Comparison of ENCODE assay signal across 13 cellular contexts in genomic region chr1:27359822-27360158, GRCh38. TPM values are rescaled to one million over a fixed set of nuclear protein-coding genes. Genes with fewer than 3 reads are reported as not detected.
DNase-seq lines count a peak whose midpoint lies in the region; ATAC-seq, FAIRE-seq and TF ChIP-seq lines count a peak whose summit lies in the region.
"Had no signal": no experiment of that assay in that cellular context is flagged by ENCODE, and none has a peak within 500 bp of the region (broad histone marks: within the 10 kb centered on the region; RNA-seq: fewer than 3 reads in every experiment).

No MANE protein-coding gene starts in this region.

- H4K20me1 ChIP-seq in H9 (ENCODE audit: control insufficient read depth, insufficient read depth, insufficient read length) = peaks cover 4% of the 10 kb centered on the region
- no peaks in the 10 kb centered on the region for H4K20me1 ChIP-seq in GM12878 (ENCODE audit: control insufficient read depth, insufficient read depth)

- no peaks in the 10 kb centered on the region for H3K36me3 ChIP-seq in CD4-positive, CD25-positive, alpha-beta regulatory T cell (ENCODE audit: control insufficient read depth, insufficient read depth, low read length)
- no peaks in the 10 kb centered on the region for H3K36me3 ChIP-seq in GM12878 (ENCODE audit: control insufficient read depth in 2 of 2, insufficient read depth in 2 of 2, low read length in 1 of 2)

- peaks cover 0 to 70% (median 25%) of the 10 kb centered on the region in 4 donors for H3K4me1 Mint-ChIP-seq in CD4-positive, CD25-positive, alpha-beta regulatory T cell
- H3K4me1 Mint-ChIP-seq in H9 (peaks cover 16 to 32% of the 10 kb centered on the region in 2 experiments), naive B cell (peaks cover 43 to 63% (median 56%) of the 10 kb centered on the region in 3 donors)

- no peak overlapping the region for H2AFZ ChIP-seq in H9 (ENCODE audit: low read length)
- H2AFZ ChIP-seq in GM12878 (ENCODE audit: control insufficient read depth, low read depth, low read length) = peak overlapping the region; percentile 72; the same call in 1 of the 2 replicates

- no peak for TF ChIP-seq POLR2A in GM12878 (IDR thresholded peaks at IDR 0.05; ENCODE audit: low read depth, low read length)

- H2BK120ac ChIP-seq in H9 (ENCODE audit: low read depth, low read length, poor library complexity, severe bottlenecking) = no peak overlapping the region

- H3K4ac ChIP-seq in H9 (ENCODE audit: low read depth, low read length) = no peak overlapping the region

- ATAC-seq in CD4-positive, CD25-positive, alpha-beta regulatory T cell (ENCODE audit: low read depth in 2 of 2) = no peak
- peak; percentile 22 for ATAC-seq in GM12878
- ATAC-seq in naive B cell (ENCODE audit: low read depth in 2 of 2) = peak in 1 of 2 donors; percentile 15
- no peak for ATAC-seq in GM21619 (IDR thresholded peaks at IDR 0.05; ENCODE audit: unreplicated experiment)
- ATAC-seq in GM19397 (IDR thresholded peaks at IDR 0.05; ENCODE audit: unreplicated experiment) = no peak
- ATAC-seq: HCT116 had no signal

- CTCF ChIA-PET in GM12878 (lab: Yijun Ruan, JAX) = interaction anchor here (0.6 to 8.7 kb wide), 7 partner anchors 11 to 635 kb away, joined by 3 to 126 read pairs (median 4); partner anchors contain the start of genes AHDC1, CD164L2 and GPR3

- H3K4me3 ChIP-seq in CD4-positive, CD25-positive, alpha-beta regulatory T cell (ENCODE audit: low read depth, low read length) = peak overlapping the region; percentile 61
- peak overlapping the region; percentile 57; the same call in 1 of the 2 replicates for H3K4me3 ChIP-seq in GM12878

- peaks cover 47% of the 10 kb centered on the region for H3K4me1 ChIP-seq in CD4-positive, CD25-positive, alpha-beta regulatory T cell (ENCODE audit: control insufficient read depth, insufficient read depth, low read length, poor library complexity, severe bottlenecking)
- peaks cover 3% of the 10 kb centered on the region; the same call in 1 of the 2 replicates for H3K4me1 ChIP-seq in H9 (ENCODE audit: insufficient read depth, low read length)
- peaks cover 13% of the 10 kb centered on the region for H3K4me1 ChIP-seq in GM12878 (ENCODE audit: control insufficient read depth, insufficient read depth, low read length)

- no CpG with 5 or more reads among the region's 9 CpGs for WGBS in H9 (ENCODE audit: extremely low coverage, insufficient read length, low lambda C conversion rate)
- WGBS in GM12878 (ENCODE audit: insufficient coverage, insufficient replicate concordance, low lambda C conversion rate, missing lambda C conversion rate) = 31% methylated on average over 9 of the region's 9 CpGs

- intact Hi-C loops in GM12878 (cut with micrococcal nuclease; ENCODE audit: unreplicated experiment) = no loop called here

- H3K79me1 ChIP-seq in H9 (ENCODE audit: insufficient read depth, low read depth, low read length, poor library complexity, severe bottlenecking) = no peaks in the 10 kb centered on the region

- H3K27me3 ChIP-seq in CD4-positive, CD25-positive, alpha-beta regulatory T cell (ENCODE audit: control insufficient read depth, insufficient read depth, low read length) = no peaks in the 10 kb centered on the region
- H3K27me3 ChIP-seq in H9 (ENCODE audit: insufficient read depth, low read length) (peaks cover 19% of the 10 kb centered on the region; the same call in 1 of the 2 replicates), GM12878 (replicated peaks in 1 of 2; ENCODE audit: control insufficient read depth in 2 of 2, insufficient read depth in 2 of 2, low read length in 1 of 2) (no peaks in the 10 kb centered on the region; a peak in 1 of 4 replicates)
- H3K27me3 ChIP-seq: right lobe of liver had no signal

- in situ Hi-C loops in GM12878 (cut with MboI) = no loop called here

- RAD21 ChIA-PET in GM12878 (lab: Charles Lee; ENCODE audit: unreplicated experiment) = interaction anchor here (1.0 to 1.1 kb wide), 2 partner anchors 28 to 35 kb away, joined by 4 to 6 read pairs; no protein-coding TSS in a partner anchor

- no peak overlapping the region for H2BK20ac ChIP-seq in H9 (ENCODE audit: low read depth, low read length, poor library complexity, severe bottlenecking)

- peaks cover 13% of the 10 kb centered on the region for H3K23me2 ChIP-seq in H9 (ENCODE audit: insufficient read length, low read depth, low read length, poor library complexity, severe bottlenecking)

- H3K27ac ChIP-seq in CD4-positive, CD25-positive, alpha-beta regulatory T cell (ENCODE audit: insufficient read depth, low read length, poor library complexity, severe bottlenecking) = no peak overlapping the region
- H3K27ac ChIP-seq in H9 (ENCODE audit: insufficient read length, low read depth, low read length) (no peak overlapping the region), GM12878 (ENCODE audit: control insufficient read depth, insufficient read depth) (no peak overlapping the region)
- H3K27ac ChIP-seq: right lobe of liver had no signal

- H3K9me3 ChIP-seq in CD4-positive, CD25-positive, alpha-beta regulatory T cell (ENCODE audit: control insufficient read depth in 2 of 2, low read length in 2 of 2) = no peaks in the 10 kb centered on the region
- H3K9me3 ChIP-seq in H9 (ENCODE audit: control insufficient read depth, low read depth, low read length) = no peaks in the 10 kb centered on the region
- no peaks in the 10 kb centered on the region for H3K9me3 ChIP-seq in GM12878 (replicated peaks; ENCODE audit: control insufficient read depth, insufficient read depth, low read length)
- H3K9me3 ChIP-seq: right lobe of liver had no signal

- peaks cover 4% of the 10 kb centered on the region for H3K27me3 Mint-ChIP-seq in CD4-positive, CD25-positive, alpha-beta regulatory T cell
- H3K27me3 Mint-ChIP-seq in H9 (ENCODE audit: low read depth) (peaks cover 64% of the 10 kb centered on the region), naive B cell (no peaks in the 10 kb centered on the region)

- SMC1A ChIA-PET in GM12878 (lab: Charles Lee; ENCODE audit: uncharacterized antibody, unreplicated experiment) = no interaction called here

- no peak overlapping the region for H3T11ph ChIP-seq in H9 (ENCODE audit: low read length)

- no peak for TF ChIP-seq CTCF in H9 (conservative IDR thresholded peaks at IDR 0.05)
- no peak for TF ChIP-seq CTCF in GM12878 (IDR thresholded peaks at IDR 0.05 in 2 of 3, conservative IDR thresholded peaks at IDR 0.05 in 1 of 3; ENCODE audit: control insufficient read depth in 2 of 3, extremely low read depth in 1 of 3, insufficient read depth in 1 of 3, low read depth in 3 of 3, low read length in 3 of 3)

- no peak for TF ChIP-seq RAD21 in GM12878 (IDR thresholded peaks at IDR 0.05; ENCODE audit: insufficient read depth, low read depth, low read length)

- H3K36me3 Mint-ChIP-seq in CD4-positive, CD25-positive, alpha-beta regulatory T cell = no peaks in the 10 kb centered on the region
- peaks cover 0 to 13% (median 3%) of the 10 kb centered on the region in 3 experiments; a peak in 4 of 7 replicates for H3K36me3 Mint-ChIP-seq in H9 (ENCODE audit: insufficient read depth in 1 of 3, low read depth in 3 of 3)
- H3K36me3 Mint-ChIP-seq in naive B cell = no peaks in the 10 kb centered on the region

- H2BK15ac ChIP-seq in H9 (ENCODE audit: low read depth, low read length) = no peak overlapping the region

- no peak overlapping the region for H3K23ac ChIP-seq in H9 (ENCODE audit: insufficient read length, low read depth, low read length)

- H3K18ac ChIP-seq in H9 (ENCODE audit: insufficient read length, low read depth, low read length) = no peak overlapping the region

- H3K14ac ChIP-seq in H9 (ENCODE audit: insufficient read depth, low read length) = 0 out of 2 replicates have a peak overlapping the region, but pooled peaks have one; percentile 11

- no peak overlapping the region for H4K91ac ChIP-seq in H9 (ENCODE audit: insufficient read length, low read depth, low read length)

- no peak overlapping the region for H3K9ac ChIP-seq in H9 (ENCODE audit: extremely low read depth, insufficient read length, low read length)
- no peak overlapping the region for H3K9ac ChIP-seq in GM12878 (ENCODE audit: control insufficient read depth, insufficient read depth, low read length)

- POLR2A ChIA-PET in GM12878 (lab: Charles Lee) = no interaction called here

- H2BK5ac ChIP-seq in H9 (ENCODE audit: insufficient read length, low read length) = no peak overlapping the region

- no peak for DNase-seq in CD4-positive, CD25-positive, alpha-beta regulatory T cell
- DNase-seq in H9 (no peak), GM12878 (ENCODE audit: low read depth, low spot score) (no peak), naive B cell (no peak), OCI-M2 (lab: John Stamatoyannopoulos, UW; ENCODE audit: unreplicated experiment) (no peak), RKO (ENCODE audit: low spot score) (no peak)
- DNase-seq: NCI-H2171, right lobe of liver had no signal

- peak overlapping the region; percentile 84 for H3K4me2 ChIP-seq in H9 (ENCODE audit: insufficient read depth, insufficient read length, low read length)
- peak overlapping the region; percentile 98 for H3K4me2 ChIP-seq in GM12878 (ENCODE audit: control insufficient read depth, insufficient read depth)

- H3K79me2 ChIP-seq in H9 (ENCODE audit: insufficient read depth, low read length) = no peaks in the 10 kb centered on the region
- no peaks in the 10 kb centered on the region for H3K79me2 ChIP-seq in GM12878 (ENCODE audit: control insufficient read depth, insufficient read depth, low read length)

- H4K5ac ChIP-seq in H9 (ENCODE audit: insufficient read length, low read depth, low read length) = no peak overlapping the region

- H3K56ac ChIP-seq in H9 (ENCODE audit: insufficient read length, low read depth, low read length) = no peak overlapping the region

- no peaks in the 10 kb centered on the region for H3K9me3 Mint-ChIP-seq in CD4-positive, CD25-positive, alpha-beta regulatory T cell
- no peaks in the 10 kb centered on the region; a peak in 1 of 5 replicates for H3K9me3 Mint-ChIP-seq in H9
- no peaks in the 10 kb centered on the region for H3K9me3 Mint-ChIP-seq in naive B cell

- no peak overlapping the region for H2BK12ac ChIP-seq in H9 (ENCODE audit: insufficient read length, low read depth, low read length)

- H2AK5ac ChIP-seq in H9 (ENCODE audit: insufficient read length, low read length) = no peak overlapping the region

- no peak for TF ChIP-seq EP300 in GM12878 (IDR thresholded peaks at IDR 0.05; ENCODE audit: borderline replicate concordance in 1 of 2, control insufficient read depth in 1 of 2, low read depth in 2 of 2, low read length in 2 of 2)

- peak overlapping the region; percentile 59 to 91 (median 82) for H3K4me3 Mint-ChIP-seq in CD4-positive, CD25-positive, alpha-beta regulatory T cell
- H3K4me3 Mint-ChIP-seq in H9 (peak overlapping the region; percentile 70 to 81), naive B cell (peak overlapping the region; percentile 77 to 93 (median 82))

- BruUV-seq in GM12878 (replicated peaks; lab: Mats Ljungman, UMichigan) = no TSS peak

- peak; percentile 66 for FAIRE-seq in GM12878 (lab: Jason Lieb, UNC)
- FAIRE-seq: urothelium cell line had no signal

- H4K8ac ChIP-seq in H9 (replicated peaks; ENCODE audit: insufficient read length, low read depth, low read length) = no peak overlapping the region

- peak overlapping the region in 2 of 3 donors; percentile 61 to 96 for H3K27ac Mint-ChIP-seq in CD4-positive, CD25-positive, alpha-beta regulatory T cell
- H3K27ac Mint-ChIP-seq in H9 (no peak overlapping the region; a peak in 1 of 7 replicates), naive B cell (peak overlapping the region in 1 of 6 donors; percentile 72)

RNA-seq across cellular contexts. Expression of gene MAP3K6, which starts 7.0 kb away (rescaled TPM):
- total RNA-seq in CD4-positive, CD25-positive, alpha-beta regulatory T cell = 4.5 TPM
- polyA plus RNA-seq in CD4-positive, CD25-positive, alpha-beta regulatory T cell = 1 to 10 TPM; 3.8 to 8.3 (median 6.2) TPM
- 7.0 and 7.7 TPM in 2 replicates for total RNA-seq in H9 (2021)
- total RNA-seq in GM12878 (2013; cell fraction: nucleolus; rRNA removed) = 3.9 and 6.4 TPM in 2 replicates
- 1.5 and 3.4 TPM in 2 replicates for total RNA-seq in GM12878 (2014; rRNA removed)
- 0.31 and 0.83 TPM in 2 replicates for total RNA-seq in GM12878 (2014; rRNA removed; fragmentation: Illumina TruSeq; extraction: Trizol)
- total RNA-seq in GM12878 (2021) = 1.6 and 2.5 TPM in 2 replicates
- polyA plus RNA-seq in GM12878 (2011; ENCODE audit: low read depth) = 0.71 TPM
- 0.69 and 1.2 TPM in 2 replicates for polyA plus RNA-seq in GM12878 (2011; rRNA removed)
- polyA plus RNA-seq in GM12878 (2011; cell fraction: cytosol; rRNA removed) = 1.5 and 2.2 TPM in 2 replicates
- polyA plus RNA-seq in GM12878 (2011; cell fraction: nucleus; rRNA removed) = 9.2 and 13.9 TPM in 2 replicates
- polyA plus RNA-seq in GM12878 (2012) = 2.2 and 2.3 TPM in 2 replicates
- polyA plus RNA-seq in GM12878 (2014; fragmentation: Illumina TruSeq; extraction: Trizol) = 0.03 and 0.37 TPM in 2 replicates
- polyA plus RNA-seq in GM12878 (2014; fragmentation: Nextera tagmentation; extraction: Ambion mirVana) = under 1 TPM in 1 of 2 experiments, not detected in 1; 0.15 TPM
- polyA plus RNA-seq in GM12878 (2014; rRNA removed) = 0.60 and 1.6 TPM in 2 replicates
- 1 to 10 TPM; 1.3 to 1.5 TPM for polyA plus RNA-seq in GM12878 (2016; fragmentation: Nextera tagmentation; extraction: Ambion mirVana)
- 0.59 and 0.67 TPM in 2 replicates for polyA minus RNA-seq in GM12878 (2011; rRNA and poly(A)+ RNA removed)
- polyA minus RNA-seq in GM12878 (2011; cell fraction: cytosol; rRNA and poly(A)+ RNA removed) = 0.40 and 2.0 TPM in 2 replicates
- polyA minus RNA-seq in GM12878 (2011; cell fraction: nucleus; rRNA and poly(A)+ RNA removed) = 2.2 and 2.9 TPM in 2 replicates
- polyA plus RNA-seq in naive B cell (ENCODE audit: low read depth in 6 of 6) = 1 to 10 TPM in 4 of 6 donors, under 1 TPM in 1, not detected in 1; 0.80 to 2.7 (median 2.0) TPM

RNA-seq across cellular contexts. Expression of gene FCN3, which starts 14.8 kb away (rescaled TPM):
- not detected for total RNA-seq in CD4-positive, CD25-positive, alpha-beta regulatory T cell
- not detected for polyA plus RNA-seq in CD4-positive, CD25-positive, alpha-beta regulatory T cell
- total RNA-seq in H9 (2021) (0.22 TPM in 2 replicates), GM12878 (2014; rRNA removed) (not detected in 2 replicates), GM12878 (2014; rRNA removed; fragmentation: Illumina TruSeq; extraction: Trizol) (not detected in 2 replicates), GM12878 (2021) (0.28 and 0.32 TPM in 2 replicates)
- not detected in 2 replicates for total RNA-seq in GM12878 (2013; cell fraction: nucleolus; rRNA removed)
- polyA plus RNA-seq in GM12878 (2011; ENCODE audit: low read depth) = not detected
- polyA plus RNA-seq in GM12878 (2011; rRNA removed) (not detected in 2 replicates), GM12878 (2014; fragmentation: Illumina TruSeq; extraction: Trizol) (not detected in 2 replicates), GM12878 (2014; fragmentation: Nextera tagmentation; extraction: Ambion mirVana) (not detected), GM12878 (2014; rRNA removed) (not detected in 2 replicates), GM12878 (2016; fragmentation: Nextera tagmentation; extraction: Ambion mirVana) (not detected), naive B cell (ENCODE audit: low read depth in 6 of 6) (not detected)
- not detected in 2 replicates for polyA plus RNA-seq in GM12878 (2011; cell fraction: cytosol; rRNA removed)
- 0.12 TPM in 1 of 2 replicates, not detected in the other for polyA plus RNA-seq in GM12878 (2011; cell fraction: nucleus; rRNA removed)
- polyA plus RNA-seq in GM12878 (2012) = not detected in 2 replicates
- not detected in 2 replicates for polyA minus RNA-seq in GM12878 (2011; rRNA and poly(A)+ RNA removed)
- polyA minus RNA-seq in GM12878 (2011; cell fraction: cytosol; rRNA and poly(A)+ RNA removed) = not detected in 2 replicates
- not detected in 2 replicates for polyA minus RNA-seq in GM12878 (2011; cell fraction: nucleus; rRNA and poly(A)+ RNA removed)
- total RNA-seq: dermis microvascular lymphatic vessel endothelial cell had no signal

RNA-seq across cellular contexts. Expression of gene SYTL1, which starts 18.0 kb away (rescaled TPM):
- total RNA-seq in CD4-positive, CD25-positive, alpha-beta regulatory T cell = 191 TPM
- polyA plus RNA-seq in CD4-positive, CD25-positive, alpha-beta regulatory T cell = 100 to 1,000 TPM in 3 of 4 donors, 10 to 100 TPM in 1; 91.0 to 138 (median 120) TPM
- total RNA-seq in H9 (2021) = 12.0 and 13.0 TPM in 2 replicates
- total RNA-seq in GM12878 (2013; cell fraction: nucleolus; rRNA removed) = 12.0 and 13.7 TPM in 2 replicates
- total RNA-seq in GM12878 (2014; rRNA removed) = 37.2 and 42.5 TPM in 2 replicates
- total RNA-seq in GM12878 (2014; rRNA removed; fragmentation: Illumina TruSeq; extraction: Trizol) = 6.2 and 8.1 TPM in 2 replicates
- 37.5 and 38.6 TPM in 2 replicates for total RNA-seq in GM12878 (2021)
- polyA plus RNA-seq in GM12878 (2011; ENCODE audit: low read depth) = 13.8 TPM
- 1.5 and 2.7 TPM in 2 replicates for polyA plus RNA-seq in GM12878 (2011; rRNA removed)
- polyA plus RNA-seq in GM12878 (2011; cell fraction: cytosol; rRNA removed) = 4.7 and 7.5 TPM in 2 replicates
- 55.7 and 74.6 TPM in 2 replicates for polyA plus RNA-seq in GM12878 (2011; cell fraction: nucleus; rRNA removed)
- polyA plus RNA-seq in GM12878 (2012) = 31.4 and 46.3 TPM in 2 replicates
- 1.2 and 3.7 TPM in 2 replicates for polyA plus RNA-seq in GM12878 (2014; fragmentation: Illumina TruSeq; extraction: Trizol)
- 1 to 10 TPM in 1 of 2 experiments, under 1 TPM in 1; 0.72 to 3.5 TPM for polyA plus RNA-seq in GM12878 (2014; fragmentation: Nextera tagmentation; extraction: Ambion mirVana)
- polyA plus RNA-seq in GM12878 (2014; rRNA removed) = 45.6 and 59.4 TPM in 2 replicates
- 10 to 100 TPM; 21.5 to 33.9 TPM for polyA plus RNA-seq in GM12878 (2016; fragmentation: Nextera tagmentation; extraction: Ambion mirVana)
- polyA minus RNA-seq in GM12878 (2011; rRNA and poly(A)+ RNA removed) = 3.4 and 3.9 TPM in 2 replicates
- 1.1 and 1.7 TPM in 2 replicates for polyA minus RNA-seq in GM12878 (2011; cell fraction: cytosol; rRNA and poly(A)+ RNA removed)
- 5.9 and 6.8 TPM in 2 replicates for polyA minus RNA-seq in GM12878 (2011; cell fraction: nucleus; rRNA and poly(A)+ RNA removed)
- 100 to 1,000 TPM in 1 of 6 donors, 10 to 100 TPM in 5; 63.3 to 110 (median 79.9) TPM for polyA plus RNA-seq in naive B cell (ENCODE audit: low read depth in 6 of 6)

RNA-seq across cellular contexts. Expression of gene CD164L2, which starts 23.3 kb away (rescaled TPM):
- total RNA-seq in CD4-positive, CD25-positive, alpha-beta regulatory T cell = not detected
- polyA plus RNA-seq in CD4-positive, CD25-positive, alpha-beta regulatory T cell = not detected
- total RNA-seq in H9 (2021) = 1.2 and 1.5 TPM in 2 replicates
- not detected in 2 replicates for total RNA-seq in GM12878 (2013; cell fraction: nucleolus; rRNA removed)
- total RNA-seq in GM12878 (2014; rRNA removed) = not detected in 2 replicates
- not detected in 2 replicates for total RNA-seq in GM12878 (2014; rRNA removed; fragmentation: Illumina TruSeq; extraction: Trizol)
- not detected in 2 replicates for total RNA-seq in GM12878 (2021)
- not detected for polyA plus RNA-seq in GM12878 (2011; ENCODE audit: low read depth)
- not detected in 2 replicates for polyA plus RNA-seq in GM12878 (2011; rRNA removed)
- polyA plus RNA-seq in GM12878 (2011; cell fraction: cytosol; rRNA removed) = not detected in 2 replicates
- not detected in 2 replicates for polyA plus RNA-seq in GM12878 (2011; cell fraction: nucleus; rRNA removed)
- polyA plus RNA-seq in GM12878 (2012) = 0.07 TPM in 1 of 2 replicates, not detected in the other
- not detected in 2 replicates for polyA plus RNA-seq in GM12878 (2014; fragmentation: Illumina TruSeq; extraction: Trizol)
- polyA plus RNA-seq in GM12878 (2014; fragmentation: Nextera tagmentation; extraction: Ambion mirVana) = not detected
- polyA plus RNA-seq in GM12878 (2014; rRNA removed) = not detected in 2 replicates
- not detected for polyA plus RNA-seq in GM12878 (2016; fragmentation: Nextera tagmentation; extraction: Ambion mirVana)
- polyA minus RNA-seq in GM12878 (2011; rRNA and poly(A)+ RNA removed) = not detected in 2 replicates
- not detected in 2 replicates for polyA minus RNA-seq in GM12878 (2011; cell fraction: cytosol; rRNA and poly(A)+ RNA removed)
- not detected in 2 replicates for polyA minus RNA-seq in GM12878 (2011; cell fraction: nucleus; rRNA and poly(A)+ RNA removed)
- not detected for polyA plus RNA-seq in naive B cell (ENCODE audit: low read depth in 6 of 6)
- total RNA-seq: dermis microvascular lymphatic vessel endothelial cell had no signal

RNA-seq across cellular contexts. Expression of gene GPR3, which starts 32.6 kb away (rescaled TPM):
- total RNA-seq in CD4-positive, CD25-positive, alpha-beta regulatory T cell = 0.47 TPM
- under 1 TPM in 2 of 4 donors, not detected in 2; 0.07 to 0.21 TPM for polyA plus RNA-seq in CD4-positive, CD25-positive, alpha-beta regulatory T cell
- total RNA-seq in H9 (2021) = 4.3 and 4.4 TPM in 2 replicates
- 0.37 and 0.69 TPM in 2 replicates for total RNA-seq in GM12878 (2013; cell fraction: nucleolus; rRNA removed)
- 0.16 and 0.45 TPM in 2 replicates for total RNA-seq in GM12878 (2014; rRNA removed)
- total RNA-seq in GM12878 (2014; rRNA removed; fragmentation: Illumina TruSeq; extraction: Trizol) = 0.14 TPM in 1 of 2 replicates, not detected in the other
- total RNA-seq in GM12878 (2021) = 0.33 and 0.56 TPM in 2 replicates
- polyA plus RNA-seq in GM12878 (2011; ENCODE audit: low read depth) = not detected
- 0.48 and 1.4 TPM in 2 replicates for polyA plus RNA-seq in GM12878 (2011; rRNA removed)
- polyA plus RNA-seq in GM12878 (2011; cell fraction: cytosol; rRNA removed) = 2.5 TPM in 2 replicates
- polyA plus RNA-seq in GM12878 (2011; cell fraction: nucleus; rRNA removed) = 3.4 and 4.4 TPM in 2 replicates
- polyA plus RNA-seq in GM12878 (2012) = 0.27 and 0.37 TPM in 2 replicates
- 0.40 and 0.57 TPM in 2 replicates for polyA plus RNA-seq in GM12878 (2014; fragmentation: Illumina TruSeq; extraction: Trizol)
- polyA plus RNA-seq in GM12878 (2014; fragmentation: Nextera tagmentation; extraction: Ambion mirVana) = not detected
- 0.44 and 0.63 TPM in 2 replicates for polyA plus RNA-seq in GM12878 (2014; rRNA removed)
- under 1 TPM; 0.72 to 0.96 TPM for polyA plus RNA-seq in GM12878 (2016; fragmentation: Nextera tagmentation; extraction: Ambion mirVana)
- 1.8 and 1.9 TPM in 2 replicates for polyA minus RNA-seq in GM12878 (2011; rRNA and poly(A)+ RNA removed)
- 0.73 and 1.6 TPM in 2 replicates for polyA minus RNA-seq in GM12878 (2011; cell fraction: cytosol; rRNA and poly(A)+ RNA removed)
- 1.5 and 2.7 TPM in 2 replicates for polyA minus RNA-seq in GM12878 (2011; cell fraction: nucleus; rRNA and poly(A)+ RNA removed)
- polyA plus RNA-seq in naive B cell (ENCODE audit: low read depth in 6 of 6) = under 1 TPM in 4 of 6 donors, not detected in 2; 0.12 to 0.64 (median 0.35) TPM

Comparison
In these comparisons a context has a peak if more than half of its experiments do, and no peak if none do; other contexts are left out.
1. H3K27ac Mint-ChIP-seq: peak in CD4-positive, CD25-positive, alpha-beta regulatory T cell (2 of 3); none in H9 (0 of 3).
2. Peak in every context shown above with its lines, with median percentiles within 50 percentile points of each other: H3K4me3 Mint-ChIP-seq.